Comparison of ENCODE assay signal across 13 cellular contexts in the genomic region with DNA sequence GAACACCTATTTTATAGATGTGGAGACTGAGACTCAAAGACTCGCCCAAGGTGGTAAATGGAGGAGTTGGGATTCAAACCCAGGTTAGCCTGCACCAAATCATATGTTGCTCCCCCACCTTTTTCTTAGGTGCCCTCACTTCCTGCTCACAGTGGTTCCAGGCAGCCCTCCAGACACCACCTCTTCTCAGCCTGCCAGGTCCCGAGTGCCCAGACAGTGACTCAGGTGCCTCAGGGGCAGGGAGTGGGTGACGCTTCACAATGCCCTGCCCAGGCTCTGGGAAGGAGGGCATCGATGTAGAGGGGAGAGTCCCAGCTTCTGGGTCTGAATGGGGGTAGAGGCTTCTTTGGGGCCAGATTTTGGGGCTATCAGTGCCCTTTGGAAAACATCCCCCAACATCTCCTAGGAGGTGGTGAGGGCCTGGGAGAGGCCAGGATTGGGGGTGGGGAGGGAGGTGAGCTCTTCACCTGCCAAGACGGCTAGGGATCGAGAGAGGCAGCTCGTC. TPM values are rescaled to one million over a fixed set of nuclear protein-coding genes. Genes with fewer than 3 reads are reported as not detected.
A peak's percentile ranks its signal among the peaks of the same experiment; 100 is the strongest.
DNase-seq lines count a peak whose midpoint lies in the region; ATAC-seq, FAIRE-seq and TF ChIP-seq lines count a peak whose summit lies in the region.
"Had no signal": no experiment of that assay in that cellular context is flagged by ENCODE, and none has a peak within 500 bp of the region (broad histone marks: within the 10 kb centered on the region; RNA-seq: fewer than 3 reads in every experiment).

No MANE protein-coding gene starts in this region.

- H3K4me1 ChIP-seq in cardiac muscle cell (ENCODE audit: low read depth) (peaks cover 16% of the 10 kb centered on the region), breast epithelium (peaks cover 8 to 9% of the 10 kb centered on the region in 2 donors), mesenchymal stem cell (ENCODE audit: control insufficient read depth, insufficient read depth, low read depth, low read length) (peaks cover 31% of the 10 kb centered on the region)

- ATAC-seq in Right ventricle myocardium superior (ENCODE audit: poor library complexity), result no peak
- ATAC-seq in GM21786 (IDR thresholded peaks at IDR 0.05; ENCODE audit: unreplicated experiment), result no peak
- no peak for ATAC-seq in HG03108 (IDR thresholded peaks at IDR 0.05; ENCODE audit: unreplicated experiment)

- H3K36me3 ChIP-seq in cardiac muscle cell, result no peaks in the 10 kb centered on the region
- H3K36me3 ChIP-seq in breast epithelium, result no peaks in the 10 kb centered on the region
- H3K36me3 ChIP-seq in mesenchymal stem cell (ENCODE audit: control insufficient read depth in 1 of 2, insufficient read depth in 2 of 2, low read depth in 1 of 2, low read length in 2 of 2), result no peaks in the 10 kb centered on the region

- H3K9ac ChIP-seq in mesenchymal stem cell (ENCODE audit: low read length), result peak overlapping the region; percentile 58

- no peaks in the 10 kb centered on the region for H3K79me1 ChIP-seq in mesenchymal stem cell (replicated peaks; ENCODE audit: low read length, poor library complexity, severe bottlenecking)

- 79% methylated on average over 3 of the region's 7 CpGs for WGBS in mesenchymal stem cell

- H3K9me3 ChIP-seq in cardiac muscle cell (ENCODE audit: low read depth) (no peaks in the 10 kb centered on the region), breast epithelium (no peaks in the 10 kb centered on the region), mesenchymal stem cell (ENCODE audit: control insufficient read depth, low read length) (no peaks in the 10 kb centered on the region)

- no peak overlapping the region for H2AFZ ChIP-seq in mesenchymal stem cell (ENCODE audit: low read depth, low read length)

- no peak for TF ChIP-seq POLR2A in breast epithelium (IDR thresholded peaks at IDR 0.05)

- no peak overlapping the region for H3K4me3 ChIP-seq in cardiac muscle cell
- H3K4me3 ChIP-seq in breast epithelium, result peak overlapping the region in 1 of 3 donors; percentile 44
- H3K4me3 ChIP-seq in mesenchymal stem cell (ENCODE audit: insufficient read depth in 1 of 2, low read depth in 1 of 2, low read length in 2 of 2), result no peak overlapping the region

- H3K27me3 ChIP-seq in cardiac muscle cell (peaks cover 11% of the 10 kb centered on the region), breast epithelium (no peaks in the 10 kb centered on the region), mesenchymal stem cell (ENCODE audit: control insufficient read depth in 1 of 2, insufficient read depth in 1 of 2, low read length in 2 of 2) (peaks cover 0 to 11% of the 10 kb centered on the region in 2 experiments)

- no peak overlapping the region for H2BK15ac ChIP-seq in mesenchymal stem cell (ENCODE audit: low read depth, poor library complexity, severe bottlenecking)

- peak overlapping the region; percentile 53 for H4K91ac ChIP-seq in mesenchymal stem cell (ENCODE audit: low read length)

- peak overlapping the region; percentile 12 for H2BK5ac ChIP-seq in mesenchymal stem cell (ENCODE audit: low read depth, low read length, poor library complexity, severe bottlenecking)

- H3K14ac ChIP-seq in mesenchymal stem cell (ENCODE audit: low read length in 2 of 2), result peak overlapping the region in 1 of 2 experiments; percentile 37

- TF ChIP-seq CTCF in cardiac muscle cell (IDR thresholded peaks at IDR 0.05; ENCODE audit: low read depth, low read length) (no peak), breast epithelium (IDR thresholded peaks at IDR 0.05) (no peak)

- no peak overlapping the region for H2BK12ac ChIP-seq in mesenchymal stem cell (ENCODE audit: low read length in 2 of 2)

- H3K23ac ChIP-seq in mesenchymal stem cell (ENCODE audit: low read length in 2 of 2), result no peak overlapping the region

- intact Hi-C loops in Right ventricle myocardium superior (cut with DNase I) (no loop called here), breast epithelium (cut with DNase I; ENCODE audit: low total_unique reads) (no loop called here)

- peak overlapping the region; percentile 24 for H2AK5ac ChIP-seq in mesenchymal stem cell (ENCODE audit: low read length, severe bottlenecking)

- no peak overlapping the region for H2BK120ac ChIP-seq in mesenchymal stem cell (ENCODE audit: low read depth, low read length)

- H3K27ac ChIP-seq in cardiac muscle cell (peak overlapping the region; percentile 84), breast epithelium (peak overlapping the region; percentile 98), mesenchymal stem cell (ENCODE audit: low read length, poor library complexity, severe bottlenecking) (peak overlapping the region; percentile 80)

- H4K8ac ChIP-seq in mesenchymal stem cell (ENCODE audit: low read length), result peak overlapping the region; percentile 62

- H3K4me2 ChIP-seq in mesenchymal stem cell (ENCODE audit: low read length, poor library complexity, severe bottlenecking), result no peak overlapping the region

- peak overlapping the region; percentile 9 to 52 for H3K4ac ChIP-seq in mesenchymal stem cell (ENCODE audit: low read depth in 1 of 2, low read length in 2 of 2)

- H3K18ac ChIP-seq in mesenchymal stem cell (ENCODE audit: low read depth in 1 of 2, low read length in 2 of 2), result peak overlapping the region in 1 of 2 experiments; percentile 72

- DNase-seq in cardiac muscle cell (ENCODE audit: low read depth in 1 of 2, low spot score in 1 of 2) (no peak), Right ventricle myocardium superior (no peak), breast epithelium (ENCODE audit: low spot score in 2 of 2) (peak; percentile 74 to 91), mesenchymal stem cell (no peak), urothelium cell line (ENCODE audit: low spot score) (peak; percentile 89), DMS53 (lab: John Stamatoyannopoulos, UW) (no peak)
- DNase-seq: GDM1; NCI-H2171; stimulated activated CD4-positive, alpha-beta T cell treated with anti-CD3 and anti-CD28 coated beads, Interleukin-1b, Interleukin-23, amount 100 ng/mL, for 48 hours had no signal

- no peak for FAIRE-seq in urothelium cell line (lab: Jason Lieb, UNC)
- FAIRE-seq: A204.1, frontal cortex had no signal

RNA-seq across cellular contexts. Expression of a gene that starts 5.2 kb away (rescaled TPM):
- 182 and 223 TPM in 2 replicates for total RNA-seq in cardiac muscle cell
- polyA plus RNA-seq in cardiac muscle cell, result 60.6 and 61.0 TPM in 2 replicates
- total RNA-seq in Right ventricle myocardium superior, result 83.3 TPM
- 10 to 100 TPM; 49.9 to 88.3 (median 59.0) TPM for total RNA-seq in breast epithelium
- polyA plus RNA-seq in mesenchymal stem cell (2013, experiment 1 of 2), result 32.5 TPM
- polyA plus RNA-seq in mesenchymal stem cell (2013, experiment 2 of 2), result 34.8 TPM

RNA-seq across cellular contexts. Expression of a gene that starts 20.2 kb away (rescaled TPM):
- total RNA-seq in cardiac muscle cell, result 1.6 and 2.6 TPM in 2 replicates
- 2.3 and 6.5 TPM in 2 replicates for polyA plus RNA-seq in cardiac muscle cell
- total RNA-seq in Right ventricle myocardium superior, result 84.3 TPM
- total RNA-seq in breast epithelium, result 10 to 100 TPM in 2 of 3 donors, 1 to 10 TPM in 1; 5.4 to 73.3 (median 48.8) TPM
- 11.2 TPM for polyA plus RNA-seq in mesenchymal stem cell (2013, experiment 1 of 2)
- polyA plus RNA-seq in mesenchymal stem cell (2013, experiment 2 of 2), result 9.3 TPM

RNA-seq across cellular contexts. Expression of a gene that starts 20.9 kb away (rescaled TPM):
- total RNA-seq in cardiac muscle cell (not detected in 2 replicates), Right ventricle myocardium superior (not detected), breast epithelium (under 1 TPM in 1 of 3 donors, not detected in 2; 0.16 TPM)
- polyA plus RNA-seq in cardiac muscle cell, result not detected in 2 replicates
- polyA plus RNA-seq in mesenchymal stem cell (2013, experiment 1 of 2), result not detected
- not detected for polyA plus RNA-seq in mesenchymal stem cell (2013, experiment 2 of 2)
- total RNA-seq: frontal cortex had no signal

RNA-seq across cellular contexts. Expression of a gene that starts 28.7 kb away (rescaled TPM):
- total RNA-seq in cardiac muscle cell, result 28.5 and 31.6 TPM in 2 replicates
- 12.1 and 15.8 TPM in 2 replicates for polyA plus RNA-seq in cardiac muscle cell
- total RNA-seq in Right ventricle myocardium superior, result 16.7 TPM
- 10 to 100 TPM; 13.1 to 18.1 (median 16.4) TPM for total RNA-seq in breast epithelium
- 17.1 TPM for polyA plus RNA-seq in mesenchymal stem cell (2013, experiment 1 of 2)
- polyA plus RNA-seq in mesenchymal stem cell (2013, experiment 2 of 2), result 15.8 TPM

RNA-seq across cellular contexts. Expression of a gene that starts 28.7 kb away (rescaled TPM):
- 10.4 TPM in 2 replicates for total RNA-seq in cardiac muscle cell
- 3.3 and 12.0 TPM in 2 replicates for polyA plus RNA-seq in cardiac muscle cell
- 1.4 TPM for total RNA-seq in Right ventricle myocardium superior
- total RNA-seq in breast epithelium, result 10 to 100 TPM; 10.2 to 15.7 (median 11.8) TPM
- 5.2 TPM for polyA plus RNA-seq in mesenchymal stem cell (2013, experiment 1 of 2)
- 5.2 TPM for polyA plus RNA-seq in mesenchymal stem cell (2013, experiment 2 of 2)

Comparison
In these comparisons a context has a peak if more than half of its experiments do, and no peak if none do; other contexts are left out.
1. DNase-seq: peak in breast epithelium (2 of 2) and urothelium cell line (single experiment); none in cardiac muscle cell (0 of 2), Right ventricle myocardium superior (single experiment), mesenchymal stem cell (single experiment) and DMS53 (single experiment).
2. Peak in every context shown above with its lines, with median percentiles within 50 percentile points of each other: H3K27ac ChIP-seq.